23 cellular contexts compared by ENCODE assay signal in genomic region chr2:235461763-235462414, GRCh38.
"Had no signal": no experiment of that assay in that cellular context is flagged by ENCODE, and none has a peak within 500 bp of the region (broad histone marks: within the 10 kb centered on the region; RNA-seq: fewer than 3 reads in every experiment).

No MANE protein-coding gene starts in this region.

- H3K4me1 ChIP-seq: gastrocnemius medialis, lower lobe of right lung, psoas muscle, sigmoid colon had no signal

- H3K27me3 ChIP-seq: ovary, stomach, thyroid gland had no signal

- H3K27ac Mint-ChIP-seq: endodermal cell; stimulated activated effector memory CD8-positive, alpha-beta T cell treated with anti-CD3 and anti-CD28 coated beads, Interleukin-12 subunit alpha, Interleukin-12 subunit beta, amount 100 ng/mL, for 72 hours had no signal

- H3K4me1 Mint-ChIP-seq: naive thymus-derived CD8-positive, alpha-beta T cell; stimulated activated effector memory CD8-positive, alpha-beta T cell treated with anti-CD3 and anti-CD28 coated beads, Interleukin-12 subunit alpha, Interleukin-12 subunit beta, amount 100 ng/mL, for 72 hours had no signal

- H3K4me3 Mint-ChIP-seq: endodermal cell; naive thymus-derived CD8-positive, alpha-beta T cell; nephron progenitor cell; stimulated activated effector memory CD8-positive, alpha-beta T cell treated with anti-CD3 and anti-CD28 coated beads, Interleukin-12 subunit alpha, Interleukin-12 subunit beta, amount 100 ng/mL, for 72 hours had no signal

- FAIRE-seq: keratinocyte had no signal

- H3K36me3 ChIP-seq: gastrocnemius medialis, lower lobe of right lung, ovary, sigmoid colon, stomach, thyroid gland had no signal

- H3K9me3 ChIP-seq: gastrocnemius medialis, lower lobe of right lung, ovary, psoas muscle, sigmoid colon, stomach, thyroid gland had no signal

- H3K9me3 Mint-ChIP-seq: endodermal cell; nephron progenitor cell; stimulated activated effector memory CD8-positive, alpha-beta T cell treated with anti-CD3 and anti-CD28 coated beads, Interleukin-12 subunit alpha, Interleukin-12 subunit beta, amount 100 ng/mL, for 72 hours had no signal

- DNase-seq: effector CD8-positive, alpha-beta T cell; endodermal cell; foreskin fibroblast; gastrocnemius medialis; left ventricle myocardium superior; lower lobe of right lung; naive thymus-derived CD8-positive, alpha-beta T cell; nephron progenitor cell; ovary; posterior cingulate gyrus; psoas muscle; right cardiac atrium; sigmoid colon; stimulated activated CD4-positive, alpha-beta T cell treated with anti-CD3 and anti-CD28 coated beads, Interleukin-2, amount 100 ng/mL, for 24 hours; stimulated activated CD4-positive, alpha-beta T cell treated with anti-CD3 and anti-CD28 coated beads, Interleukin-4, amount 100 ng/mL, for 24 hours; stimulated activated naive CD4-positive, alpha-beta T cell treated with Interleukin-2 at 50 U/mL for 16 hours; stomach; thyroid gland; trophoblast cell had no signal

- H3K27ac ChIP-seq: epithelial cell of prostate, gastrocnemius medialis, lower lobe of right lung, ovary, psoas muscle, sigmoid colon, stomach, thyroid gland had no signal

- H3K4me3 ChIP-seq: gastrocnemius medialis, lower lobe of right lung, ovary, psoas muscle, sigmoid colon, stomach, thyroid gland had no signal

- ATAC-seq: esophagus mucosa; gastrocnemius medialis; left ventricle myocardium superior; lower lobe of right lung; naive thymus-derived CD8-positive, alpha-beta T cell; psoas muscle; right cardiac atrium; stimulated activated effector memory CD8-positive, alpha-beta T cell treated with anti-CD3 and anti-CD28 coated beads, Interleukin-12 subunit alpha, Interleukin-12 subunit beta, amount 100 ng/mL, for 72 hours had no signal

- H3K36me3 Mint-ChIP-seq: naive thymus-derived CD8-positive, alpha-beta T cell; stimulated activated effector memory CD8-positive, alpha-beta T cell treated with anti-CD3 and anti-CD28 coated beads, Interleukin-12 subunit alpha, Interleukin-12 subunit beta, amount 100 ng/mL, for 72 hours had no signal
